ENCODE assay signal across 27 cellular contexts in the genomic region with DNA sequence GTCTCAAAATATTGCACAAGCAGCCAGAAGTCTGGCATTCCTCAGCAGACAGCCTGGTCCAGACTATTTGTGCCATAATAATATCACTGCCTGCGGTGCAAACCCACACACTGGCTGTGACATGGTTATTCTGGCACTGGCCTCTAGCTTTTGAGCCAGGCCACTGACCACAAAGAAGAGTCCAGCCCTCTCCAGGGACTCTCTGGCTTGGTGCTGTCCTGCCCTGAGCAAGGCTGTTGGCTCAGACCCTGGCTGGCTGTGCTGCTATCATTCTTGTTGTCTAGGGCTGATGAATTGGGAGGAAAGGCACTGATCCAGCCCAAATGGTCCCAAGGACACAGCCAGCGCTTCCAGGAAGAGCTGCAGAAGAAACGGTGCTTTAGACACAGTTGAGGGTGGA.
A peak's percentile ranks its signal among the peaks of the same experiment; 100 is the strongest.
DNase-seq lines count a peak whose midpoint lies in the region; ATAC-seq and TF ChIP-seq lines count a peak whose summit lies in the region.
"Had no signal": no experiment of that assay in that cellular context is flagged by ENCODE, and none has a peak within 500 bp of the region (broad histone marks: within the 10 kb centered on the region; RNA-seq: fewer than 3 reads in every experiment).

No MANE protein-coding gene starts in this region.

- no peaks in the 10 kb centered on the region for H3K79me1 ChIP-seq in H9 (ENCODE audit: insufficient read depth, low read depth, low read length, poor library complexity, severe bottlenecking)

- POLR2A ChIA-PET in SK-N-SH (lab: Yijun Ruan, JAX) = no interaction called here

- no peak for TF ChIP-seq EP300 in SK-N-SH (IDR thresholded peaks at IDR 0.05; ENCODE audit: borderline replicate concordance in 1 of 2, low read depth in 1 of 2, low read length in 1 of 2)

- no peak overlapping the region for H3K18ac ChIP-seq in H9 (ENCODE audit: insufficient read length, low read depth, low read length)

- no peaks in the 10 kb centered on the region for H3K4me1 ChIP-seq in H9 (ENCODE audit: insufficient read depth, low read length)
- no peaks in the 10 kb centered on the region for H3K4me1 ChIP-seq in body of pancreas
- H3K4me1 ChIP-seq in spleen = no peaks in the 10 kb centered on the region
- no peaks in the 10 kb centered on the region for H3K4me1 ChIP-seq in SK-N-SH (ENCODE audit: control insufficient read depth in 1 of 2, insufficient read depth in 2 of 2, low read depth in 1 of 2, low read length in 1 of 2)
- H3K4me1 ChIP-seq: colonic mucosa, foreskin keratinocyte, heart left ventricle, right lobe of liver, transverse colon had no signal

- no peak overlapping the region for H3K4ac ChIP-seq in H9 (ENCODE audit: low read depth, low read length)

- H4K91ac ChIP-seq in H9 (ENCODE audit: insufficient read length, low read depth, low read length) = no peak overlapping the region

- H3K79me2 ChIP-seq in H9 (ENCODE audit: insufficient read depth, low read length) (no peaks in the 10 kb centered on the region), SK-N-SH (ENCODE audit: insufficient read depth) (no peaks in the 10 kb centered on the region)

- no peak overlapping the region for H2BK20ac ChIP-seq in H9 (ENCODE audit: low read depth, low read length, poor library complexity, severe bottlenecking)

- no peak overlapping the region for H3K4me3 ChIP-seq in AG10803 (ENCODE audit: low read length)
- no peak overlapping the region for H3K4me3 ChIP-seq in body of pancreas
- no peak overlapping the region for H3K4me3 ChIP-seq in spleen
- H3K4me3 ChIP-seq in SK-N-SH (ENCODE audit: low read depth in 2 of 2, low read length in 1 of 2) = no peak overlapping the region
- H3K4me3 ChIP-seq: colonic mucosa, GM12878, GM23338, heart left ventricle, right lobe of liver, transverse colon had no signal

- no peaks in the 10 kb centered on the region for H3K36me3 ChIP-seq in body of pancreas (replicated peaks in 1 of 2; ENCODE audit: insufficient read depth in 1 of 2, low read depth in 2 of 2)
- H3K36me3 ChIP-seq in spleen = no peaks in the 10 kb centered on the region
- H3K36me3 ChIP-seq in SK-N-SH (replicated peaks in 1 of 2; ENCODE audit: control insufficient read depth in 1 of 2, insufficient read depth in 2 of 2, low read length in 1 of 2) = no peaks in the 10 kb centered on the region
- H3K36me3 ChIP-seq: colonic mucosa, heart left ventricle, right lobe of liver, transverse colon had no signal

- H3K27me3 ChIP-seq in H9 (ENCODE audit: insufficient read depth, low read length) (no peaks in the 10 kb centered on the region), body of pancreas (no peaks in the 10 kb centered on the region), spleen (replicated peaks in 1 of 7) (peaks cover 0 to 45% (median 0%) of the 10 kb centered on the region in 7 donors), SK-N-SH (ENCODE audit: insufficient read depth) (no peaks in the 10 kb centered on the region)
- H3K27me3 ChIP-seq: colonic mucosa, foreskin keratinocyte, heart left ventricle, right lobe of liver, transverse colon had no signal

- TF ChIP-seq POLR2A in body of pancreas (IDR thresholded peaks at IDR 0.05) (no peak), spleen (IDR thresholded peaks at IDR 0.05) (no peak)

- H3K27ac ChIP-seq in H9 (ENCODE audit: insufficient read length, low read depth, low read length) = no peak overlapping the region
- H3K27ac ChIP-seq in body of pancreas = no peak overlapping the region
- H3K27ac ChIP-seq in spleen = no peak overlapping the region
- no peak overlapping the region for H3K27ac ChIP-seq in SK-N-SH (ENCODE audit: low read depth in 2 of 2, low read length in 1 of 2)
- H3K27ac ChIP-seq: colonic mucosa, foreskin keratinocyte, heart left ventricle, right lobe of liver, transverse colon had no signal

- H2AK5ac ChIP-seq in H9 (ENCODE audit: insufficient read length, low read length) = no peak overlapping the region

- H2BK5ac ChIP-seq in H9 (ENCODE audit: insufficient read length, low read length) = no peak overlapping the region

- H4K8ac ChIP-seq in H9 (replicated peaks; ENCODE audit: insufficient read length, low read depth, low read length) = peak overlapping the region; percentile 55

- H2AFZ ChIP-seq in H9 (ENCODE audit: low read length) = no peak overlapping the region
- H2AFZ ChIP-seq in SK-N-SH (ENCODE audit: low read depth) = no peak overlapping the region
- H2AFZ ChIP-seq: GM23338 had no signal

- no peaks in the 10 kb centered on the region for H3F3A ChIP-seq in SK-N-SH (replicated peaks; ENCODE audit: insufficient read depth)

- no peaks in the 10 kb centered on the region for H4K20me1 ChIP-seq in H9 (ENCODE audit: control insufficient read depth, insufficient read depth, insufficient read length)
- H4K20me1 ChIP-seq in SK-N-SH (ENCODE audit: insufficient read depth) = no peaks in the 10 kb centered on the region

- no peak overlapping the region for H2BK15ac ChIP-seq in H9 (ENCODE audit: low read depth, low read length)

- H3K4me2 ChIP-seq in H9 (ENCODE audit: insufficient read depth, insufficient read length, low read length) = no peak overlapping the region
- H3K4me2 ChIP-seq in SK-N-SH = no peak overlapping the region
- H3K4me2 ChIP-seq: GM23338 had no signal

- CTCF ChIA-PET in SK-N-SH (lab: Yijun Ruan, JAX) = no interaction called here

- H4K5ac ChIP-seq in H9 (ENCODE audit: insufficient read length, low read depth, low read length) = no peak overlapping the region

- H3K9me3 ChIP-seq in H9 (ENCODE audit: control insufficient read depth, low read depth, low read length) = no peaks in the 10 kb centered on the region
- no peaks in the 10 kb centered on the region for H3K9me3 ChIP-seq in body of pancreas
- H3K9me3 ChIP-seq in spleen = no peaks in the 10 kb centered on the region
- H3K9me3 ChIP-seq in SK-N-SH = no peaks in the 10 kb centered on the region
- H3K9me3 ChIP-seq: colonic mucosa, heart left ventricle, right lobe of liver, transverse colon had no signal

- peaks cover 5% of the 10 kb centered on the region for H3K27me3 Mint-ChIP-seq in H9 (ENCODE audit: low read depth)

- no peak overlapping the region for H2BK120ac ChIP-seq in H9 (ENCODE audit: low read depth, low read length, poor library complexity, severe bottlenecking)

- H3K9me3 Mint-ChIP-seq in H9 = no peaks in the 10 kb centered on the region
- H3K9me3 Mint-ChIP-seq: activated T-cell treated with anti-CD3 and anti-CD28 coated beads, Interleukin-2, amount 50 U/mL, for 72 hours; GM23338; stimulated activated naive CD8-positive, alpha-beta T cell treated with anti-CD3 and anti-CD28 coated beads, Interleukin-15, Interleukin-2, amounts not matched to agents 100 ng/mL and 50 ng/mL, for 24 hours had no signal

- H3K9ac ChIP-seq in H9 (ENCODE audit: extremely low read depth, insufficient read length, low read length) (no peak overlapping the region), SK-N-SH (no peak overlapping the region)

- peak; percentile 77 for DNase-seq in AG10803 (ENCODE audit: low read depth)
- no peak for DNase-seq in H9
- peak in 2 of 4 donors; percentile 12 to 34 for DNase-seq in body of pancreas
- no peak for DNase-seq in sciatic nerve (ENCODE audit: low spot score)
- no peak for DNase-seq in spleen
- no peak for DNase-seq in ureter (ENCODE audit: low spot score)
- DNase-seq in SK-N-SH = no peak
- DNase-seq: ACHN; activated CD4-positive, CD25-positive, alpha-beta regulatory T cell; activated naive CD4-positive, alpha-beta T cell; activated T-cell treated with anti-CD3 and anti-CD28 coated beads, Interleukin-2, amount 50 U/mL, for 72 hours; colonic mucosa; DND-41; foreskin keratinocyte; heart left ventricle; kidney glomerular epithelial cell; NCI-H1092 treated with DMSO at 0.1 percent for 48 hours; NCI-H187 treated with DMSO at 0.1 percent for 48 hours; NCI-H524; PC-3; right lobe of liver; SHP77 treated with DMSO at 0.1 percent for 48 hours; transverse colon had no signal

- H3T11ph ChIP-seq in H9 (ENCODE audit: low read length) = no peak overlapping the region

- no peaks in the 10 kb centered on the region for H3K36me3 Mint-ChIP-seq in H9 (ENCODE audit: insufficient read depth in 1 of 3, low read depth in 3 of 3)

- H3K56ac ChIP-seq in H9 (ENCODE audit: insufficient read length, low read depth, low read length) = no peak overlapping the region

- H3K9me2 ChIP-seq in SK-N-SH = no peaks in the 10 kb centered on the region

- TF ChIP-seq CTCF in AG10803 (conservative IDR thresholded peaks at IDR 0.05; ENCODE audit: low read length) (no peak), H9 (conservative IDR thresholded peaks at IDR 0.05) (no peak), body of pancreas (IDR thresholded peaks at IDR 0.05) (no peak), spleen (IDR thresholded peaks at IDR 0.05 in 8 of 11, conservative IDR thresholded peaks at IDR 0.05 in 3 of 11) (no peak), SK-N-SH (IDR thresholded peaks at IDR 0.05) (no peak)

- no peak overlapping the region for H3K4me3 Mint-ChIP-seq in H9
- H3K4me3 Mint-ChIP-seq: activated T-cell treated with anti-CD3 and anti-CD28 coated beads, Interleukin-2, amount 50 U/mL, for 72 hours; GM23338; stimulated activated naive CD8-positive, alpha-beta T cell treated with anti-CD3 and anti-CD28 coated beads, Interleukin-15, Interleukin-2, amounts not matched to agents 100 ng/mL and 50 ng/mL, for 24 hours had no signal

- H3K23ac ChIP-seq in H9 (ENCODE audit: insufficient read length, low read depth, low read length) = no peak overlapping the region

- H3K27ac Mint-ChIP-seq in H9 = peak overlapping the region in 1 of 3 experiments; percentile 44; a peak in 1 of 7 replicates
- H3K27ac Mint-ChIP-seq: activated T-cell treated with anti-CD3 and anti-CD28 coated beads, Interleukin-2, amount 50 U/mL, for 72 hours; GM23338; stimulated activated naive CD8-positive, alpha-beta T cell treated with anti-CD3 and anti-CD28 coated beads, Interleukin-15, Interleukin-2, amounts not matched to agents 100 ng/mL and 50 ng/mL, for 24 hours had no signal

- no peak for TF ChIP-seq RAD21 in SK-N-SH (IDR thresholded peaks at IDR 0.05; ENCODE audit: low read length)

- no CpG with 5 or more reads among the region's 3 CpGs for WGBS in H9 (ENCODE audit: extremely low coverage, insufficient read length, low lambda C conversion rate)
- WGBS in body of pancreas, 2 donors = 25% methylated on average over 3 of the region's 3 CpGs; no CpG with 5 or more reads in 1 of the 2 donors
- 58 to 69% (median 61%) methylated on average over 2 to 3 of the region's 3 CpGs for WGBS in spleen, 5 donors
- 25% methylated on average over 3 of the region's 3 CpGs for WGBS in SK-N-SH (ENCODE audit: low lambda C conversion rate)

- H3K23me2 ChIP-seq in H9 (ENCODE audit: insufficient read length, low read depth, low read length, poor library complexity, severe bottlenecking) = no peaks in the 10 kb centered on the region

- peak overlapping the region; percentile 71 for H3K14ac ChIP-seq in H9 (ENCODE audit: insufficient read depth, low read length)

- ATAC-seq in body of pancreas (peak; percentile 33), sciatic nerve (peak; percentile 77), GM21360 (IDR thresholded peaks at IDR 0.05; ENCODE audit: unreplicated experiment) (no peak)
- ATAC-seq: activated T-cell treated with anti-CD3 and anti-CD28 coated beads, Interleukin-2, amount 50 U/mL, for 72 hours; foreskin keratinocyte; GM12878; GM23338; PC-3 had no signal

- H3K4me1 Mint-ChIP-seq in H9 = peaks cover 0 to 4% of the 10 kb centered on the region in 2 experiments; a peak in 1 of 4 replicates
- H3K4me1 Mint-ChIP-seq: GM23338 had no signal

- intact Hi-C loops in body of pancreas (cut with DNase I) (no loop called here), sciatic nerve (cut with DNase I) (no loop called here), spleen (cut with DNase I; ENCODE audit: low total_unique reads) (no loop called here)

- no peak overlapping the region for H2BK12ac ChIP-seq in H9 (ENCODE audit: insufficient read length, low read depth, low read length)
